Comparison of ENCODE assay signal across 12 cellular contexts in genomic region chr2:210004893-210005292, GRCh38. TPM values are rescaled to one million over a fixed set of nuclear protein-coding genes. Genes with fewer than 3 reads are reported as not detected.
DNase-seq lines count a peak whose midpoint lies in the region; ATAC-seq and TF ChIP-seq lines count a peak whose summit lies in the region.
"Had no signal": no experiment of that assay in that cellular context is flagged by ENCODE, and none has a peak within 500 bp of the region (broad histone marks: within the 10 kb centered on the region; RNA-seq: fewer than 3 reads in every experiment).

No MANE protein-coding gene starts in this region.

- 0 out of 2 replicates have a peak overlapping the region, but pooled peaks have one; percentile 1 for H3K9ac ChIP-seq in Karpas-422 (ENCODE audit: low read length)

- no peaks in the 10 kb centered on the region for H3K36me3 ChIP-seq in CD8-positive, alpha-beta memory T cell (ENCODE audit: insufficient read depth, low read length)
- H3K36me3 ChIP-seq in Karpas-422 (ENCODE audit: insufficient read depth, low read length): peaks cover 50% of the 10 kb centered on the region
- H3K36me3 ChIP-seq in spleen: peaks cover 0 to 35% (median 9%) of the 10 kb centered on the region in 6 donors

- H3K9me3 ChIP-seq in CD8-positive, alpha-beta memory T cell (ENCODE audit: low read length): no peaks in the 10 kb centered on the region
- no peaks in the 10 kb centered on the region for H3K9me3 ChIP-seq in Karpas-422 (ENCODE audit: low read length)
- H3K9me3 ChIP-seq in spleen: no peaks in the 10 kb centered on the region
- H3K9me3 ChIP-seq: stomach had no signal

- H3K4me3 ChIP-seq in CD8-positive, alpha-beta memory T cell (ENCODE audit: low read length): no peak overlapping the region
- H3K4me3 ChIP-seq in Karpas-422 (ENCODE audit: low read length): peak overlapping the region; percentile 87; the same call in 1 of the 2 replicates
- no peak overlapping the region for H3K4me3 ChIP-seq in spleen

- no peak for DNase-seq in CD8-positive, alpha-beta memory T cell
- no peak for DNase-seq in Karpas-422
- DNase-seq in natural killer cell treated with Interleukin-12 subunit alpha and Interleukin-12 subunit beta and Interleukin-15 and Interleukin-18, amount 100 ng/mL, for 72 hours (ENCODE audit: low spot score): no peak
- no peak for DNase-seq in RWPE1 (ENCODE audit: low spot score)
- no peak for DNase-seq in spleen
- DNase-seq: activated naive CD4-positive, alpha-beta T cell treated with anti-CD3 and anti-CD28 coated beads, Interleukin-2, amount 50 U/mL, for 16 hours; foreskin melanocyte; NCI-H2227 treated with DMSO at 0.1 percent for 48 hours; occipital lobe; stomach had no signal

- H3K27me3 Mint-ChIP-seq in CD8-positive, alpha-beta memory T cell: peaks cover 0 to 2% of the 10 kb centered on the region in 2 donors
- no peaks in the 10 kb centered on the region for H3K27me3 Mint-ChIP-seq in activated naive CD8-positive, alpha-beta T cell
- H3K27me3 Mint-ChIP-seq in natural killer cell treated with Interleukin-12 subunit alpha and Interleukin-12 subunit beta and Interleukin-15 and Interleukin-18, amount 100 ng/mL, for 72 hours: no peaks in the 10 kb centered on the region

- H3K9me3 Mint-ChIP-seq in CD8-positive, alpha-beta memory T cell: no peaks in the 10 kb centered on the region
- no peaks in the 10 kb centered on the region for H3K9me3 Mint-ChIP-seq in activated naive CD8-positive, alpha-beta T cell (ENCODE audit: low read depth)
- H3K9me3 Mint-ChIP-seq in natural killer cell treated with Interleukin-12 subunit alpha and Interleukin-12 subunit beta and Interleukin-15 and Interleukin-18, amount 100 ng/mL, for 72 hours: no peaks in the 10 kb centered on the region

- ATAC-seq in natural killer cell treated with Interleukin-12 subunit alpha and Interleukin-12 subunit beta and Interleukin-15 and Interleukin-18, amount 100 ng/mL, for 72 hours: no peak
- ATAC-seq in GM18909 (IDR thresholded peaks at IDR 0.05; ENCODE audit: poor library complexity, unreplicated experiment): no peak

- no peaks in the 10 kb centered on the region for H3K27me3 ChIP-seq in CD8-positive, alpha-beta memory T cell (ENCODE audit: insufficient read depth, low read length, poor library complexity, severe bottlenecking)
- H3K27me3 ChIP-seq in Karpas-422 (ENCODE audit: low read length): no peaks in the 10 kb centered on the region
- H3K27me3 ChIP-seq in spleen (replicated peaks in 1 of 7): no peaks in the 10 kb centered on the region
- H3K27me3 ChIP-seq: stomach had no signal

- 56 to 75% (median 64%) methylated on average over 2 of the region's 2 CpGs for WGBS in spleen, 5 donors

- H3K4me2 ChIP-seq in Karpas-422 (ENCODE audit: low read depth, low read length, poor library complexity, severe bottlenecking): peak overlapping the region; percentile 99

- H3K79me2 ChIP-seq in Karpas-422 (ENCODE audit: low read length): peaks cover 78% of the 10 kb centered on the region

- CTCF ChIA-PET in CD8-positive, alpha-beta memory T cell (lab: Charles Lee): interaction anchor here (1.0 to 2.0 kb wide), 2 partner anchors 10 to 194 kb away, joined by 3 to 4 read pairs; no protein-coding TSS in a partner anchor
- CTCF ChIA-PET in RWPE1 (lab: Yijun Ruan, JAX): interaction anchor here (0.6 kb wide), 1 partner anchor 176 kb away, joined by 3 read pairs; no protein-coding TSS in a partner anchor

- peaks cover 38% of the 10 kb centered on the region for H3K4me1 ChIP-seq in CD8-positive, alpha-beta memory T cell (ENCODE audit: insufficient read depth, low read length)
- H3K4me1 ChIP-seq in Karpas-422 (ENCODE audit: low read length): peaks cover 32% of the 10 kb centered on the region
- H3K4me1 ChIP-seq in spleen: peaks cover 14 to 78% (median 52%) of the 10 kb centered on the region in 6 donors

- no peak overlapping the region for H2AFZ ChIP-seq in Karpas-422 (ENCODE audit: low read length)

- H3K27ac Mint-ChIP-seq in CD8-positive, alpha-beta memory T cell: peak overlapping the region in 2 of 8 donors; percentile 48 to 61
- no peak overlapping the region for H3K27ac Mint-ChIP-seq in activated naive CD8-positive, alpha-beta T cell
- H3K27ac Mint-ChIP-seq in natural killer cell treated with Interleukin-12 subunit alpha and Interleukin-12 subunit beta and Interleukin-15 and Interleukin-18, amount 100 ng/mL, for 72 hours: no peak overlapping the region

- no peaks in the 10 kb centered on the region for H3K9me2 ChIP-seq in Karpas-422 (replicated peaks; ENCODE audit: insufficient read depth, low read length)

- peaks cover 36% of the 10 kb centered on the region for H4K20me1 ChIP-seq in Karpas-422 (ENCODE audit: insufficient read depth, low read depth, low read length)

- peaks cover 67 to 82% (median 81%) of the 10 kb centered on the region in 3 donors for H3K4me1 Mint-ChIP-seq in CD8-positive, alpha-beta memory T cell
- peaks cover 68% of the 10 kb centered on the region for H3K4me1 Mint-ChIP-seq in activated naive CD8-positive, alpha-beta T cell (ENCODE audit: low read depth)
- peaks cover 47 to 68% of the 10 kb centered on the region in 2 donors for H3K4me1 Mint-ChIP-seq in natural killer cell treated with Interleukin-12 subunit alpha and Interleukin-12 subunit beta and Interleukin-15 and Interleukin-18, amount 100 ng/mL, for 72 hours (ENCODE audit: low read depth in 2 of 2)

- no peak for TF ChIP-seq POLR2A in spleen (IDR thresholded peaks at IDR 0.05)

- no peak overlapping the region for H3K27ac ChIP-seq in CD8-positive, alpha-beta memory T cell (ENCODE audit: low read depth, low read length)
- no peak overlapping the region for H3K27ac ChIP-seq in Karpas-422 (ENCODE audit: low read length)
- H3K27ac ChIP-seq in RWPE1: no peak overlapping the region
- H3K27ac ChIP-seq in spleen: peak overlapping the region in 1 of 8 donors; percentile 4
- H3K27ac ChIP-seq: stomach had no signal

- H3K36me3 Mint-ChIP-seq in CD8-positive, alpha-beta memory T cell: peaks cover 0 to 52% (median 9%) of the 10 kb centered on the region in 3 donors
- no peaks in the 10 kb centered on the region for H3K36me3 Mint-ChIP-seq in activated naive CD8-positive, alpha-beta T cell
- H3K36me3 Mint-ChIP-seq in natural killer cell treated with Interleukin-12 subunit alpha and Interleukin-12 subunit beta and Interleukin-15 and Interleukin-18, amount 100 ng/mL, for 72 hours: peaks cover 8% of the 10 kb centered on the region

- peak overlapping the region in 5 of 7 donors; percentile 9 to 77 (median 61) for H3K4me3 Mint-ChIP-seq in CD8-positive, alpha-beta memory T cell
- peak overlapping the region; percentile 98 for H3K4me3 Mint-ChIP-seq in activated naive CD8-positive, alpha-beta T cell
- H3K4me3 Mint-ChIP-seq in natural killer cell treated with Interleukin-12 subunit alpha and Interleukin-12 subunit beta and Interleukin-15 and Interleukin-18, amount 100 ng/mL, for 72 hours: peak overlapping the region; percentile 91

- POLR2A ChIA-PET in CD8-positive, alpha-beta memory T cell (lab: Charles Lee): no interaction called here
- POLR2A ChIA-PET in RWPE1 (lab: Yijun Ruan, JAX; ENCODE audit: low non-redundant PET): no interaction called here

- TF ChIP-seq CTCF in RWPE1 (conservative IDR thresholded peaks at IDR 0.05; ENCODE audit: low read depth): no peak
- no peak for TF ChIP-seq CTCF in spleen (IDR thresholded peaks at IDR 0.05 in 8 of 11, conservative IDR thresholded peaks at IDR 0.05 in 3 of 11)

- intact Hi-C loops in spleen (cut with DNase I; ENCODE audit: low total_unique reads): no loop called here

RNA-seq across cellular contexts. Expression of gene RPE, which starts 2.5 kb away (rescaled TPM):
- 10 to 100 TPM; 49.4 to 49.8 TPM for total RNA-seq in CD8-positive, alpha-beta memory T cell
- 16.5 TPM for polyA plus RNA-seq in CD8-positive, alpha-beta memory T cell
- 67.5 and 77.4 TPM in 2 replicates for total RNA-seq in Karpas-422 (2014; rRNA removed; shearing (Covaris generic); ENCODE audit: low replicate concordance)
- 10 to 100 TPM; 49.4 to 70.9 TPM for total RNA-seq in natural killer cell treated with Interleukin-12 subunit alpha and Interleukin-12 subunit beta and Interleukin-15 and Interleukin-18, amount 100 ng/mL, for 72 hours
- 10 to 100 TPM; 40.0 to 61.0 (median 49.9) TPM for total RNA-seq in spleen
- 10 to 100 TPM in 2 of 3 donors, 1 to 10 TPM in 1; 8.0 to 16.2 (median 14.0) TPM for polyA plus RNA-seq in spleen
